Comparison of ENCODE assay signal across 17 cellular contexts in the genomic region with DNA sequence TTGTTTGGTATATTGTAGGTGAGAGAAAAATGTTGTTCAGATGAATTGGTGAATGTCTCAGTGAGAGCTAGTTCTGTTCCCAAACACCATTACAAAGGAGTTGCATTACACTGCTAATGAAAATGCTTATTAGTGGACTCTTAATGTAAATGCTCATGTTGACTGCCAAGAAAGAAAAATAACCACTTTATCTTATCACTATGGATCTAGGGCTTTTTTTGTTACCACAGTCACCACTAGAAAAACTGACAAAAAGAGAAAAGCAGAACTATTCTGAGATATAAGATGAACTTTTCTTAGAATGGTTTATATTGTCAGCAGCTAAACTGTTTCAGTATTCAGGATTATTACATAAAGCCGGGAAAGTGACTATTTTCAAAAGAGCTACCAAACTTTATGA.
DNase-seq lines count a peak whose midpoint lies in the region; ATAC-seq and TF ChIP-seq lines count a peak whose summit lies in the region.
"Had no signal": no experiment of that assay in that cellular context is flagged by ENCODE, and none has a peak within 500 bp of the region (broad histone marks: within the 10 kb centered on the region; RNA-seq: fewer than 3 reads in every experiment).

No MANE protein-coding gene starts in this region.

- TF ChIP-seq CTCF in activated CD8-positive, alpha-beta T cell treated with anti-CD3 and anti-CD28 coated beads for 36 hours (IDR thresholded peaks at IDR 0.05) = no peak
- no peak for TF ChIP-seq CTCF in HL-60 (IDR thresholded peaks at IDR 0.05; ENCODE audit: insufficient read depth, low read length)
- TF ChIP-seq CTCF in NB4 (IDR thresholded peaks at IDR 0.05; ENCODE audit: low read depth, low read length) = no peak
- no peak for TF ChIP-seq CTCF in colonic mucosa (IDR thresholded peaks at IDR 0.05)

- POLR2A ChIA-PET in activated CD8-positive, alpha-beta T cell treated with anti-CD3 and anti-CD28 coated beads, Interleukin-2, amount 10 ng/mL, durations not matched to agents 7 days and 5 days (lab: Charles Lee) = interaction anchor here (0.7 to 2.1 kb wide), 3 partner anchors 9 to 148 kb away, joined by 3 to 8 read pairs (median 4); no protein-coding TSS in a partner anchor
- POLR2A ChIA-PET in activated CD8-positive, alpha-beta T cell treated with anti-CD3 and anti-CD28 coated beads for 36 hours (lab: Charles Lee) = interaction anchor here (0.7 kb wide), 1 partner anchor 63 kb away, joined by 3 read pairs; no protein-coding TSS in a partner anchor

- H3K27ac ChIP-seq in HL-60 (replicated peaks) (peak overlapping the region; percentile 35; the same call in 1 of the 2 replicates), colonic mucosa (no peak overlapping the region)
- H3K27ac ChIP-seq: BLaER1, PC-9, SJSA1 had no signal

- no peaks in the 10 kb centered on the region for H3K36me3 ChIP-seq in colonic mucosa
- H3K36me3 ChIP-seq: SJSA1 had no signal

- peak overlapping the region; percentile 17 for H3K27ac Mint-ChIP-seq in activated CD8-positive, alpha-beta T cell treated with anti-CD3 and anti-CD28 coated beads, Interleukin-2, amount 10 ng/mL, durations not matched to agents 7 days and 5 days
- no peak overlapping the region for H3K27ac Mint-ChIP-seq in activated CD8-positive, alpha-beta T cell treated with anti-CD3 and anti-CD28 coated beads for 36 hours
- peak overlapping the region; percentile 42 for H3K27ac Mint-ChIP-seq in activated T-helper 2 cell treated with anti-CD3 and anti-CD28 coated beads, Interferon-gamma antibody, Interleukin-2, Interleukin-4, amounts not matched to agents 10 μg/mL and 5 μg/mL and 100 μg/mL, durations not matched to agents 14 hours and 24 hours and 36 hours

- CTCF ChIA-PET in activated CD8-positive, alpha-beta T cell treated with anti-CD3 and anti-CD28 coated beads, Interleukin-2, amount 10 ng/mL, durations not matched to agents 7 days and 5 days (lab: Charles Lee) = interaction anchor here (1.0 to 1.7 kb wide), 6 partner anchors 9 to 220 kb away, joined by 3 to 5 read pairs (median 4); no protein-coding TSS in a partner anchor
- CTCF ChIA-PET in activated CD8-positive, alpha-beta T cell treated with anti-CD3 and anti-CD28 coated beads for 36 hours (lab: Charles Lee) = interaction anchor here (1.0 to 1.3 kb wide), 2 partner anchors 9 to 37 kb away, joined by 3 to 4 read pairs; no protein-coding TSS in a partner anchor

- no peak overlapping the region for H3K9ac ChIP-seq in colonic mucosa (ENCODE audit: low read depth in 2 of 2, low read length in 2 of 2)
- H3K9ac ChIP-seq: BLaER1 had no signal

- H3K4me3 ChIP-seq in HL-60 (replicated peaks; ENCODE audit: insufficient read depth, low read length) (no peak overlapping the region), NB4 (ENCODE audit: low read depth, low read length) (no peak overlapping the region), colonic mucosa (no peak overlapping the region)
- H3K4me3 ChIP-seq: BLaER1, PC-9, SJSA1 had no signal

- TF ChIP-seq POLR2A in NB4 (IDR thresholded peaks at IDR 0.05; ENCODE audit: extremely low read depth, insufficient read length) = no peak

- peaks cover 8% of the 10 kb centered on the region for H3K9me3 Mint-ChIP-seq in activated CD8-positive, alpha-beta T cell treated with anti-CD3 and anti-CD28 coated beads, Interleukin-2, amount 10 ng/mL, durations not matched to agents 7 days and 5 days (ENCODE audit: insufficient read depth)
- H3K9me3 Mint-ChIP-seq in activated CD8-positive, alpha-beta T cell treated with anti-CD3 and anti-CD28 coated beads for 36 hours = peaks cover 2% of the 10 kb centered on the region
- H3K9me3 Mint-ChIP-seq in activated T-helper 2 cell treated with anti-CD3 and anti-CD28 coated beads, Interferon-gamma antibody, Interleukin-2, Interleukin-4, amounts not matched to agents 10 μg/mL and 5 μg/mL and 100 μg/mL, durations not matched to agents 14 hours and 24 hours and 36 hours = peaks cover 26% of the 10 kb centered on the region

- H3K4me1 ChIP-seq in colonic mucosa = no peaks in the 10 kb centered on the region
- H3K4me1 ChIP-seq: BLaER1, SJSA1 had no signal

- H3K9me3 ChIP-seq in colonic mucosa = no peaks in the 10 kb centered on the region
- H3K9me3 ChIP-seq: SJSA1 had no signal

- no peaks in the 10 kb centered on the region for H3K27me3 Mint-ChIP-seq in activated CD8-positive, alpha-beta T cell treated with anti-CD3 and anti-CD28 coated beads, Interleukin-2, amount 10 ng/mL, durations not matched to agents 7 days and 5 days (ENCODE audit: low read depth)
- H3K27me3 Mint-ChIP-seq in activated CD8-positive, alpha-beta T cell treated with anti-CD3 and anti-CD28 coated beads for 36 hours = no peaks in the 10 kb centered on the region
- H3K27me3 Mint-ChIP-seq in activated T-helper 2 cell treated with anti-CD3 and anti-CD28 coated beads, Interferon-gamma antibody, Interleukin-2, Interleukin-4, amounts not matched to agents 10 μg/mL and 5 μg/mL and 100 μg/mL, durations not matched to agents 14 hours and 24 hours and 36 hours (ENCODE audit: low read depth) = no peaks in the 10 kb centered on the region

- H3K27me3 ChIP-seq in HL-60 (ENCODE audit: insufficient read depth, poor library complexity, severe bottlenecking) = no peaks in the 10 kb centered on the region
- H3K27me3 ChIP-seq in colonic mucosa = no peaks in the 10 kb centered on the region
- H3K27me3 ChIP-seq: BLaER1, SJSA1 had no signal

- intact Hi-C loops in activated CD8-positive, alpha-beta T cell treated with anti-CD3 and anti-CD28 coated beads for 36 hours (cut with micrococcal nuclease) = no loop called here
- intact Hi-C loops in activated T-helper 2 cell treated with anti-CD3 and anti-CD28 coated beads, Interferon-gamma antibody, Interleukin-2, Interleukin-4, amounts not matched to agents 10 μg/mL and 5 μg/mL and 100 μg/mL, durations not matched to agents 14 hours and 24 hours and 36 hours (cut with micrococcal nuclease) = loop anchor here (1.0 to 2.0 kb wide), 3 partner anchors 8 to 149 kb away; no protein-coding TSS in a partner anchor
- intact Hi-C loops in colonic mucosa (cut with DNase I) = no loop called here

- peaks cover 43% of the 10 kb centered on the region for H3K36me3 Mint-ChIP-seq in activated CD8-positive, alpha-beta T cell treated with anti-CD3 and anti-CD28 coated beads, Interleukin-2, amount 10 ng/mL, durations not matched to agents 7 days and 5 days (ENCODE audit: low read depth)
- peaks cover 23% of the 10 kb centered on the region for H3K36me3 Mint-ChIP-seq in activated CD8-positive, alpha-beta T cell treated with anti-CD3 and anti-CD28 coated beads for 36 hours (ENCODE audit: low read depth)
- peaks cover 61% of the 10 kb centered on the region for H3K36me3 Mint-ChIP-seq in activated T-helper 2 cell treated with anti-CD3 and anti-CD28 coated beads, Interferon-gamma antibody, Interleukin-2, Interleukin-4, amounts not matched to agents 10 μg/mL and 5 μg/mL and 100 μg/mL, durations not matched to agents 14 hours and 24 hours and 36 hours (ENCODE audit: low read depth)

- no peak for DNase-seq in activated CD8-positive, alpha-beta T cell treated with anti-CD3 and anti-CD28 coated beads, Interleukin-2, amount 10 ng/mL, durations not matched to agents 7 days and 5 days
- no peak for DNase-seq in activated CD8-positive, alpha-beta T cell treated with anti-CD3 and anti-CD28 coated beads for 36 hours
- DNase-seq in HL-60 (ENCODE audit: low read depth in 1 of 2, low spot score in 1 of 2) = no peak
- DNase-seq in NB4 (ENCODE audit: low read depth) = peak; percentile 3
- DNase-seq in activated T-helper 2 cell treated with anti-CD3 and anti-CD28 coated beads, Interferon-gamma antibody, Interleukin-2, Interleukin-4, amounts not matched to agents 10 μg/mL and 5 μg/mL and 100 μg/mL, durations not matched to agents 14 hours and 24 hours and 36 hours (ENCODE audit: low spot score) = no peak
- no peak for DNase-seq in activated CD4-positive, alpha-beta T cell treated with anti-CD3 and anti-CD28 coated beads, Interleukin-2, amount 50 U/mL, for 1 hour
- DNase-seq in globus pallidus (ENCODE audit: low spot score) = no peak
- no peak for DNase-seq in colonic mucosa
- DNase-seq: EL, HCEC 1CT, Karpas-422, NCI-H1436, NCI-H2081, NCI-H748 treated with DMSO at 0.1 percent for 48 hours, PC-9 had no signal

- H3K4me3 Mint-ChIP-seq in activated CD8-positive, alpha-beta T cell treated with anti-CD3 and anti-CD28 coated beads, Interleukin-2, amount 10 ng/mL, durations not matched to agents 7 days and 5 days = no peak overlapping the region
- H3K4me3 Mint-ChIP-seq in activated CD8-positive, alpha-beta T cell treated with anti-CD3 and anti-CD28 coated beads for 36 hours = no peak overlapping the region
- H3K4me3 Mint-ChIP-seq in activated T-helper 2 cell treated with anti-CD3 and anti-CD28 coated beads, Interferon-gamma antibody, Interleukin-2, Interleukin-4, amounts not matched to agents 10 μg/mL and 5 μg/mL and 100 μg/mL, durations not matched to agents 14 hours and 24 hours and 36 hours (ENCODE audit: low read depth) = no peak overlapping the region

- peaks cover 26% of the 10 kb centered on the region for H3K4me1 Mint-ChIP-seq in activated CD8-positive, alpha-beta T cell treated with anti-CD3 and anti-CD28 coated beads, Interleukin-2, amount 10 ng/mL, durations not matched to agents 7 days and 5 days (ENCODE audit: low read depth)
- H3K4me1 Mint-ChIP-seq in activated CD8-positive, alpha-beta T cell treated with anti-CD3 and anti-CD28 coated beads for 36 hours (ENCODE audit: low read depth) = peaks cover 26% of the 10 kb centered on the region
- H3K4me1 Mint-ChIP-seq in activated T-helper 2 cell treated with anti-CD3 and anti-CD28 coated beads, Interferon-gamma antibody, Interleukin-2, Interleukin-4, amounts not matched to agents 10 μg/mL and 5 μg/mL and 100 μg/mL, durations not matched to agents 14 hours and 24 hours and 36 hours (ENCODE audit: low read depth) = peaks cover 58% of the 10 kb centered on the region

- ATAC-seq in activated CD8-positive, alpha-beta T cell treated with anti-CD3 and anti-CD28 coated beads, Interleukin-2, amount 10 ng/mL, durations not matched to agents 7 days and 5 days = peak; percentile 30
- no peak for ATAC-seq in activated CD8-positive, alpha-beta T cell treated with anti-CD3 and anti-CD28 coated beads for 36 hours
